33 cellular contexts compared by ENCODE assay signal in genomic region chr14:29123017-29123416, GRCh38.
"Had no signal": no experiment of that assay in that cellular context is flagged by ENCODE, and none has a peak within 500 bp of the region (broad histone marks: within the 10 kb centered on the region; RNA-seq: fewer than 3 reads in every experiment).

No MANE protein-coding gene starts in this region.

- H3K27ac ChIP-seq: body of pancreas, brain microvascular endothelial cell, breast epithelium, WERI-Rb-1 had no signal

- ATAC-seq: activated CD4-positive, alpha-beta T cell treated with anti-CD3 and anti-CD28 coated beads for 36 hours; activated CD4-positive, CD25-positive, alpha-beta regulatory T cell treated with anti-CD3 and anti-CD28 coated beads, Interleukin-2, amount 50 U/mL, for 24 hours; activated CD8-positive, alpha-beta memory T cell treated with anti-CD3 and anti-CD28 coated beads, Interleukin-2, amount 10 ng/mL, durations not matched to agents 7 days and 5 days; activated CD8-positive, alpha-beta T cell treated with anti-CD3 and anti-CD28 coated beads, Interleukin-2, amount 10 ng/mL, durations not matched to agents 7 days and 5 days; activated naive CD8-positive, alpha-beta T cell treated with anti-CD3 and anti-CD28 coated beads, Interleukin-2, amount 50 U/mL, for 24 hours; body of pancreas; WTC11 had no signal

- H3K36me3 ChIP-seq: brain microvascular endothelial cell, breast epithelium, WERI-Rb-1 had no signal

- H3K27me3 ChIP-seq: body of pancreas, brain microvascular endothelial cell, breast epithelium had no signal

- H3K4me3 ChIP-seq: body of pancreas, breast epithelium had no signal

- DNase-seq: activated CD4-positive, alpha-beta memory T cell treated with anti-CD3 and anti-CD28 coated beads, Interleukin-2, amount 10 ng/mL, durations not matched to agents 7 days and 5 days; activated CD4-positive, alpha-beta T cell treated with anti-CD3 and anti-CD28 coated beads for 1 hour; activated CD4-positive, alpha-beta T cell treated with anti-CD3 and anti-CD28 coated beads for 36 hours; activated CD4-positive, alpha-beta T cell treated with anti-CD3 and anti-CD28 coated beads for 48 hours; activated CD4-positive, alpha-beta T cell treated with anti-CD3 and anti-CD28 coated beads, Interleukin-2, amount 10 ng/mL, durations not matched to agents 7 days and 5 days; activated CD4-positive, alpha-beta T cell treated with anti-CD3 and anti-CD28 coated beads, Interleukin-2, amount 50 U/mL, for 48 hours; activated CD4-positive, CD25-positive, alpha-beta regulatory T cell; activated CD8-positive, alpha-beta memory T cell treated with anti-CD3 and anti-CD28 coated beads for 24 hours; activated CD8-positive, alpha-beta memory T cell treated with anti-CD3 and anti-CD28 coated beads, Interleukin-2, amount 10 ng/mL, durations not matched to agents 7 days and 5 days; activated CD8-positive, alpha-beta memory T cell treated with anti-CD3 and anti-CD28 coated beads, Interleukin-2, amount 50 U/mL, for 48 hours; activated CD8-positive, alpha-beta T cell treated with anti-CD3 and anti-CD28 coated beads, Interleukin-2, amount 10 ng/mL, durations not matched to agents 7 days and 5 days; activated effector memory CD4-positive, alpha-beta T cell treated with Interleukin-2 at 50 U/mL for 16 hours; activated gamma-delta T cell; activated naive CD4-positive, alpha-beta T cell treated with anti-CD3 and anti-CD28 coated beads, Interleukin-2, amount 10 ng/mL, durations not matched to agents 7 days and 5 days; activated naive CD4-positive, alpha-beta T cell treated with Interleukin-2 at 50 U/mL for 16 hours; activated naive CD8-positive, alpha-beta T cell treated with anti-CD3 and anti-CD28 coated beads, Interleukin-2, amount 10 ng/mL, durations not matched to agents 7 days and 5 days; activated naive CD8-positive, alpha-beta T cell treated with anti-CD3 and anti-CD28 coated beads, Interleukin-2, amount 50 U/mL, for 24 hours; activated T-cell treated with anti-CD3 and anti-CD28 coated beads, Interleukin-2, amount 50 U/mL, for 24 hours; activated T-cell treated with anti-CD3 and anti-CD28 coated beads, Interleukin-2, amount 50 U/mL, for 48 hours; amygdala; anterior cingulate cortex; body of pancreas; brain microvascular endothelial cell; central memory CD4-positive, alpha-beta T cell; T-helper 1 cell; T-helper 2 cell; T-helper 9 cell; WERI-Rb-1 had no signal

- H3K4me1 ChIP-seq: body of pancreas, breast epithelium had no signal

- H3K9me3 ChIP-seq: body of pancreas, breast epithelium had no signal

- FAIRE-seq: astrocyte, TTC549 had no signal
